Comparison of ENCODE assay signal across 29 cellular contexts in the genomic region with DNA sequence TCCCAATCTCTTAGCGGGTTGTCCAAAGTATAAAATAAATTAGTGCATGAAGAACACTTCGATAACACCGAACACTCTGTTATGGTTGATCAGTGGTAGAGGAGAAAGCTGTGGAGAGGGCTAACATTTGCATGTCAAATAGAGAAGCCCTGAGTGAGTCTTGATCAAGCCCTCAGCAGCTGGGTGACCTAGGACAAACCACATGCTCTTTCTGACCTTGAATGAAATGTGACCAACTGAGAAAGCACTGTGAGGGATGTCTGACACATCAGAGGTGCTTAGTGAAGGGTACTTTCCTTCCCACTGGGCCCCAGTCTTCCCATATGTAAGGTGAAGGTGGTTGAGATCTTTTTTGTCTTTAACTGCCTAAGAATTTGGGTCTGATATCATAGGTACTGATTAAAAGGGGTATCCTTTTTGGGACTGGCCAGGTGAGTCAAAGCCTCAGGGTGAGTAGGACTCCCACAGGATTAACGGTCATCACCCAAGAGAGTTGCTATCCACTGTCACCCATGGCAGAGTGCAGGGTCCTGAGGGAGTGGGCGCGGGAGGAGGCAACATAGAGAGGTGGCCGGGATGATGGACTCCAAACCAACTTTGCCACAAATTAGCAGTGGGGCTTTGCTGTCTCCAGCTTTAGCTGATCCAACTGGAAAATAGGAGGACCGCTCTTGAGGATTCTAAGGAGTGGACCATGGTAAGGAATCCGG. TPM values are rescaled to one million over a fixed set of nuclear protein-coding genes. Genes with fewer than 3 reads are reported as not detected.
"Had no signal": no experiment of that assay in that cellular context is flagged by ENCODE, and none has a peak within 500 bp of the region (broad histone marks: within the 10 kb centered on the region; RNA-seq: fewer than 3 reads in every experiment).

No MANE protein-coding gene starts in this region.

- ATAC-seq: activated CD4-positive, alpha-beta T cell treated with anti-CD3 and anti-CD28 coated beads for 36 hours; esophagus mucosa; naive thymus-derived CD8-positive, alpha-beta T cell; right cardiac atrium had no signal

- H3K4me3 Mint-ChIP-seq: activated CD4-positive, alpha-beta T cell treated with anti-CD3 and anti-CD28 coated beads for 36 hours; activated naive CD8-positive, alpha-beta T cell; central memory CD8-positive, alpha-beta T cell; dendritic cell treated with granulocyte-macrophage colony-stimulating factor and Interleukin-4, amounts not matched to agents 40 ng/mL and 50 ng/mL, for 4 days; endodermal cell; memory B cell; naive thymus-derived CD8-positive, alpha-beta T cell; neural crest cell; T-helper 2 cell treated with Interferon-gamma antibody and Interleukin-4, amounts not matched to agents 5 μg/mL and 100 μg/mL, for 36 hours; type B pancreatic cell had no signal

- H3K4me3 ChIP-seq: heart right ventricle, vagina had no signal

- H3K27me3 ChIP-seq: heart right ventricle, vagina had no signal

- H3K27ac ChIP-seq: heart right ventricle, parathyroid adenoma, vagina had no signal

- H3K9me3 Mint-ChIP-seq: central memory CD8-positive, alpha-beta T cell; dendritic cell treated with granulocyte-macrophage colony-stimulating factor and Interleukin-4, amounts not matched to agents 40 ng/mL and 50 ng/mL, for 4 days; endodermal cell; memory B cell; naive thymus-derived CD8-positive, alpha-beta T cell; neural crest cell; T-helper 2 cell treated with Interferon-gamma antibody and Interleukin-4, amounts not matched to agents 5 μg/mL and 100 μg/mL, for 36 hours; type B pancreatic cell had no signal

- H3K36me3 ChIP-seq: heart right ventricle, vagina had no signal

- DNase-seq: activated CD4-positive, alpha-beta T cell treated with anti-CD3 and anti-CD28 coated beads for 36 hours; activated CD4-positive, alpha-beta T cell treated with anti-CD3 and anti-CD28 coated beads, Interleukin-2, amount 50 U/mL, for 4 hours; activated CD4-positive, CD25-positive, alpha-beta regulatory T cell; activated effector memory CD4-positive, alpha-beta T cell treated with Interleukin-2 at 50 U/mL for 16 hours; activated naive CD4-positive, alpha-beta T cell treated with Interleukin-2 at 50 U/mL for 16 hours; activated T-cell treated with anti-CD3 and anti-CD28 coated beads for 4 hours; anterior cingulate cortex; endodermal cell; foreskin fibroblast; heart right ventricle; midbrain; naive thymus-derived CD8-positive, alpha-beta T cell; occipital lobe; right cardiac atrium; stimulated activated CD4-positive, alpha-beta T cell treated with anti-CD3 and anti-CD28 coated beads, Interleukin-2, amount 100 ng/mL, for 48 hours; stimulated activated naive CD4-positive, alpha-beta T cell treated with Interleukin-2 at 50 U/mL for 16 hours had no signal

- H3K27ac Mint-ChIP-seq: activated CD4-positive, alpha-beta T cell treated with anti-CD3 and anti-CD28 coated beads for 36 hours; activated naive CD8-positive, alpha-beta T cell; dendritic cell treated with granulocyte-macrophage colony-stimulating factor and Interleukin-4, amounts not matched to agents 40 ng/mL and 50 ng/mL, for 4 days; endodermal cell; memory B cell; naive thymus-derived CD8-positive, alpha-beta T cell; T-helper 2 cell treated with Interferon-gamma antibody and Interleukin-4, amounts not matched to agents 5 μg/mL and 100 μg/mL, for 36 hours; type B pancreatic cell had no signal

- H3K79me2 ChIP-seq: parathyroid adenoma had no signal

- H2AFZ ChIP-seq: parathyroid adenoma had no signal

- H3K4me1 Mint-ChIP-seq: activated CD4-positive, alpha-beta T cell treated with anti-CD3 and anti-CD28 coated beads for 36 hours; central memory CD8-positive, alpha-beta T cell; endodermal cell; memory B cell; naive thymus-derived CD8-positive, alpha-beta T cell; neural crest cell had no signal

- H3K4me1 ChIP-seq: parathyroid adenoma had no signal

- H3K27me3 Mint-ChIP-seq: dendritic cell treated with granulocyte-macrophage colony-stimulating factor and Interleukin-4, amounts not matched to agents 40 ng/mL and 50 ng/mL, for 4 days had no signal

- H3K36me3 Mint-ChIP-seq: activated naive CD8-positive, alpha-beta T cell; memory B cell; naive thymus-derived CD8-positive, alpha-beta T cell; type B pancreatic cell had no signal

RNA-seq across cellular contexts. Expression of gene KIF4B, which starts 53.5 kb away (rescaled TPM):
- total RNA-seq: esophagus mucosa; kidney epithelial cell; lower leg skin; naive thymus-derived CD8-positive, alpha-beta T cell; neural crest cell; vagina had no signal
- polyA plus RNA-seq: adipose tissue; heart right ventricle; naive thymus-derived CD8-positive, alpha-beta T cell; right cardiac atrium had no signal
